10 cellular contexts compared by ENCODE assay signal in genomic region chr10:118983263-118983662, GRCh38. TPM values are rescaled to one million over a fixed set of nuclear protein-coding genes. Genes with fewer than 3 reads are reported as not detected.
A peak's percentile ranks its signal among the peaks of the same experiment; 100 is the strongest.
DNase-seq lines count a peak whose midpoint lies in the region; FAIRE-seq and TF ChIP-seq lines count a peak whose summit lies in the region.
"Had no signal": no experiment of that assay in that cellular context is flagged by ENCODE, and none has a peak within 500 bp of the region (broad histone marks: within the 10 kb centered on the region; RNA-seq: fewer than 3 reads in every experiment).

No MANE protein-coding gene starts in this region.

- peak; percentile 5 for DNase-seq in NCI-H1694 treated with DMSO at 0.1 percent for 48 hours (lab: John Stamatoyannopoulos, UW)
- DNase-seq in NCI-H1694 (lab: John Stamatoyannopoulos, UW): no peak
- DNase-seq in NCI-H446 treated with DMSO at 0.1 percent for 48 hours (lab: John Stamatoyannopoulos, UW): peak; percentile 3
- DNase-seq in esophagus muscularis mucosa (ENCODE audit: extremely low spot score): peak; percentile 31
- DNase-seq in kidney tubule cell (ENCODE audit: low spot score): no peak
- no peak for DNase-seq in GM12891 (ENCODE audit: insufficient read length, low spot score)
- DNase-seq in thyroid gland: no peak
- DNase-seq: activated CD4-positive, alpha-beta T cell treated with anti-CD3 and anti-CD28 coated beads, Interleukin-2, amount 50 U/mL, for 1 hour; DMS153 had no signal

- H3K36me3 ChIP-seq in HEK293 (ENCODE audit: control insufficient read depth in 2 of 2, insufficient read depth in 1 of 2, low read length in 2 of 2) (no peaks in the 10 kb centered on the region), esophagus muscularis mucosa (no peaks in the 10 kb centered on the region), thyroid gland (no peaks in the 10 kb centered on the region)

- H3K27ac ChIP-seq in HEK293 (ENCODE audit: extremely low read depth, low read depth, low read length) (no peak overlapping the region), esophagus muscularis mucosa (replicated peaks in 1 of 4) (no peak overlapping the region), thyroid gland (no peak overlapping the region)

- TF ChIP-seq CTCF in HEK293 (tag by site-specific recombination; IDR thresholded peaks at IDR 0.05) (no peak), esophagus muscularis mucosa (IDR thresholded peaks at IDR 0.05) (no peak), thyroid gland (IDR thresholded peaks at IDR 0.05) (no peak)

- no peak for TF ChIP-seq EP300 in esophagus muscularis mucosa (IDR thresholded peaks at IDR 0.05)

- H3K9me3 ChIP-seq in HEK293 (ENCODE audit: control insufficient read depth, insufficient read depth, low read depth, low read length) (no peaks in the 10 kb centered on the region; the same call in 1 of the 2 replicates), esophagus muscularis mucosa (peaks cover 0 to 27% (median 19%) of the 10 kb centered on the region in 4 donors), thyroid gland (no peaks in the 10 kb centered on the region)

- TF ChIP-seq POLR2A in esophagus muscularis mucosa (IDR thresholded peaks at IDR 0.05; ENCODE audit: low read depth) (no peak), GM12891 (IDR thresholded peaks at IDR 0.05; ENCODE audit: low read depth, low read length) (no peak), thyroid gland (IDR thresholded peaks at IDR 0.05) (no peak)

- 88% methylated on average over 1 of the region's 1 CpG for WGBS in esophagus muscularis mucosa
- 84 to 85% methylated on average over 1 of the region's 1 CpG for WGBS in thyroid gland, 2 donors

- CTCF ChIA-PET in HEK293 (lab: Yijun Ruan, JAX): interaction anchor here (0.7 kb wide), 1 partner anchor 11 kb away, joined by 4 read pairs; no protein-coding TSS in a partner anchor

- intact Hi-C loops in esophagus muscularis mucosa (cut with DNase I): no loop called here
- intact Hi-C loops in thyroid gland (cut with DNase I): no loop called here

- H3K27me3 ChIP-seq in esophagus muscularis mucosa (no peaks in the 10 kb centered on the region), thyroid gland (no peaks in the 10 kb centered on the region)

- POLR2A ChIA-PET in HEK293 (lab: Yijun Ruan, JAX): no interaction called here

- H3K4me3 ChIP-seq in HEK293 (ENCODE audit: low read depth, low read length) (no peak overlapping the region), esophagus muscularis mucosa (no peak overlapping the region), thyroid gland (replicated peaks in 1 of 3) (no peak overlapping the region)

- no peak for FAIRE-seq in GM12891 (lab: Jason Lieb, UNC)

- no peaks in the 10 kb centered on the region for H3K4me1 ChIP-seq in HEK293 (ENCODE audit: control insufficient read depth, insufficient read depth, low read length)
- H3K4me1 ChIP-seq in esophagus muscularis mucosa: no peaks in the 10 kb centered on the region
- no peaks in the 10 kb centered on the region for H3K4me1 ChIP-seq in thyroid gland

TF ChIP-seq in HEK293, 187 proteins besides CTCF, POLR2A, EP300 and RAD21:
- TF ChIP-seq ZNF24 (tag by site-specific recombination; IDR thresholded peaks at IDR 0.05) (no peak), ZSCAN30 (tag by site-specific recombination; IDR thresholded peaks at IDR 0.05) (no peak), ZNF341 (tag by site-specific recombination; IDR thresholded peaks at IDR 0.05; ENCODE audit: low read depth) (0 out of 2 replicates have a peak, but pooled peaks have one; percentile 12)
TF ChIP-seq in HEK293: peak in this region for 1.

TF ChIP-seq in GM12891, 5 proteins besides CTCF, POLR2A, EP300 and RAD21:
- TF ChIP-seq POU2F2 (IDR thresholded peaks at IDR 0.05; ENCODE audit: low read depth, low read length) (no peak), PAX5 (IDR thresholded peaks at IDR 0.05; ENCODE audit: insufficient read depth, low read length, severe bottlenecking) (no peak), SPI1 (IDR thresholded peaks at IDR 0.05; ENCODE audit: low read depth, low read length) (no peak), POLR2AphosphoS5 (IDR thresholded peaks at IDR 0.05; ENCODE audit: low read depth, low read length) (no peak), TAF1 (IDR thresholded peaks at IDR 0.05; ENCODE audit: low read depth, low read length) (no peak)

RNA-seq across cellular contexts. Expression of gene NANOS1, which starts 46.3 kb away (rescaled TPM):
- total RNA-seq in esophagus muscularis mucosa: 10 to 100 TPM in 3 of 4 donors, 1 to 10 TPM in 1; 8.0 to 24.4 (median 14.6) TPM
- polyA plus RNA-seq in GM12891 (2012; ENCODE audit: low read depth, missing spikeins): 1.1 TPM
- total RNA-seq in thyroid gland: 10 to 100 TPM; 16.5 to 25.0 (median 20.4) TPM

Comparison
In these comparisons a context has a peak if more than half of its experiments do, and no peak if none do; other contexts are left out.
1. DNase-seq: peak in NCI-H1694 treated with DMSO at 0.1 percent for 48 hours (single experiment), NCI-H446 treated with DMSO at 0.1 percent for 48 hours (single experiment) and esophagus muscularis mucosa (single experiment); none in NCI-H1694 (single experiment), kidney tubule cell (single experiment), GM12891 (single experiment) and thyroid gland (0 of 2).